In genomic region chr20:8654486-8654885, GRCh38 we compare ENCODE assay signal across 2 cellular contexts.
TF ChIP-seq lines count a peak whose summit lies in the region.

No MANE protein-coding gene starts in this region.

TF ChIP-seq in liver, 16 proteins besides CTCF, POLR2A, EP300 and RAD21 (continued from another document):
- no peak for TF ChIP-seq REST (IDR thresholded peaks at IDR 0.05)
- TF ChIP-seq ATF3 (IDR thresholded peaks at IDR 0.05) = no peak
- TF ChIP-seq HNF4A (conservative IDR thresholded peaks at IDR 0.05) = peak; percentile 31 to 55
- peak in 1 of 2 donors; percentile 11 for TF ChIP-seq RXRA (IDR thresholded peaks at IDR 0.05)
- no peak for TF ChIP-seq NR2F2 (IDR thresholded peaks at IDR 0.05)
- TF ChIP-seq MAX (IDR thresholded peaks at IDR 0.05) = no peak
- no peak for TF ChIP-seq FOXA2 (IDR thresholded peaks at IDR 0.05)
- TF ChIP-seq GABPA (IDR thresholded peaks at IDR 0.05 in 1 of 2, conservative IDR thresholded peaks at IDR 0.05 in 1 of 2) = no peak
- no peak for TF ChIP-seq EGR1 (IDR thresholded peaks at IDR 0.05; ENCODE audit: low read depth in 2 of 2)
- TF ChIP-seq TAF1 (conservative IDR thresholded peaks at IDR 0.05) = no peak
TF ChIP-seq in liver: peak in this region for 2.

TF ChIP-seq in HepG2, 621 proteins besides CTCF, POLR2A, EP300 and RAD21 (continued from another document):
- TF ChIP-seq ZBTB46 (CRISPR knock-in tag; IDR thresholded peaks at IDR 0.05; ENCODE audit: borderline replicate concordance) (no peak), MYC (CRISPR knock-in tag; IDR thresholded peaks at IDR 0.05; ENCODE audit: borderline replicate concordance) (no peak), ZNF264 (CRISPR knock-in tag; IDR thresholded peaks at IDR 0.05) (no peak), TFDP1 (CRISPR knock-in tag; IDR thresholded peaks at IDR 0.05; ENCODE audit: borderline replicate concordance) (no peak), ZBTB3 (CRISPR knock-in tag; IDR thresholded peaks at IDR 0.05; ENCODE audit: borderline replicate concordance, low read depth) (no peak), SP4 (CRISPR knock-in tag; IDR thresholded peaks at IDR 0.05) (no peak), MTF2 (CRISPR knock-in tag; IDR thresholded peaks at IDR 0.05; ENCODE audit: borderline replicate concordance) (no peak), SIN3B (IDR thresholded peaks at IDR 0.05; ENCODE audit: low read length) (no peak), ZSCAN21 (CRISPR knock-in tag; IDR thresholded peaks at IDR 0.05; ENCODE audit: borderline replicate concordance) (no peak), GMEB2 (CRISPR knock-in tag; IDR thresholded peaks at IDR 0.05; ENCODE audit: low read depth) (no peak), ZNF138 (CRISPR knock-in tag; IDR thresholded peaks at IDR 0.05; ENCODE audit: low read depth) (no peak), IRF9 (CRISPR knock-in tag; IDR thresholded peaks at IDR 0.05; ENCODE audit: borderline replicate concordance) (no peak)
